Comparison of ENCODE assay signal across 18 cellular contexts in the genomic region with DNA sequence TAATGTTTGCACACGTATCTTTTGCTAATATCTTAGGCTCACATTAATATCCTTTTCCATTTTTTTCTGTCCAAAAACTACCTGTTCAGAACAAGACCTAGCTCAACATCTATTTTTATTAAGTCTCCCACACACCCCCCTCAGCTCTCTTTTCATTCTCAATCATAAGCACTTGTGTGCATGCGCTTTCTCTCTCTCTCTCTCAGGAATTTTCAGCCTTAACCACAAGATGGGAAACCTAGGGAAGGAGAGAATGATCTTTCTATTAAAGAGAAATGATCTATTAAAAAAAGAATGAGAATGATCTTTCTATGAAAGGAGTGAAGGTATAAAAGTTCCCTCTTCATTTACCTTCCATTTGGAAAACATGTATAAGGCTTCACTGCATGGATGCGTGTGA.
"Had no signal": no experiment of that assay in that cellular context is flagged by ENCODE, and none has a peak within 500 bp of the region (broad histone marks: within the 10 kb centered on the region; RNA-seq: fewer than 3 reads in every experiment).

No MANE protein-coding gene starts in this region.

- H3K27me3 Mint-ChIP-seq: central memory CD8-positive, alpha-beta T cell; naive thymus-derived CD8-positive, alpha-beta T cell had no signal

- ATAC-seq: activated naive CD4-positive, alpha-beta T cell treated with anti-CD3 and anti-CD28 coated beads, Interleukin-2, amount 50 U/mL, for 72 hours; naive thymus-derived CD8-positive, alpha-beta T cell had no signal

- H3K9me3 Mint-ChIP-seq: central memory CD8-positive, alpha-beta T cell; naive thymus-derived CD8-positive, alpha-beta T cell had no signal

- FAIRE-seq: frontal cortex, kidney had no signal

- H3K4me3 Mint-ChIP-seq: central memory CD8-positive, alpha-beta T cell had no signal

- DNase-seq: activated CD4-positive, alpha-beta T cell treated with anti-CD3 and anti-CD28 coated beads, Interleukin-2, amount 50 U/mL, for 1 hour; activated CD4-positive, CD25-positive, alpha-beta regulatory T cell treated with anti-CD3 and anti-CD28 coated beads, Interleukin-2, amount 50 U/mL, for 72 hours; activated CD8-positive, alpha-beta memory T cell treated with anti-CD3 and anti-CD28 coated beads for 24 hours; activated CD8-positive, alpha-beta memory T cell treated with anti-CD3 and anti-CD28 coated beads, Interleukin-2, amount 50 U/mL, for 48 hours; activated gamma-delta T cell treated with Interleukin-2 at 50 U/mL for 16 hours; amygdala; brain microvascular endothelial cell; cortex of kidney; kidney; left ventricle myocardium inferior; naive thymus-derived CD8-positive, alpha-beta T cell; retina; stimulated activated CD8-positive, alpha-beta memory T cell treated with anti-CD3 and anti-CD28 coated beads, Interleukin-4, amount 100 ng/mL, for 48 hours; stimulated activated naive CD4-positive, alpha-beta T cell had no signal

- H3K27ac Mint-ChIP-seq: activated naive CD4-positive, alpha-beta T cell treated with anti-CD3 and anti-CD28 coated beads, Interleukin-2, amount 50 U/mL, for 72 hours had no signal

- H3K9me3 ChIP-seq: left ventricle myocardium inferior, neutrophil had no signal

- H3K4me3 ChIP-seq: left ventricle myocardium inferior had no signal

- H3K36me3 Mint-ChIP-seq: activated naive CD4-positive, alpha-beta T cell treated with anti-CD3 and anti-CD28 coated beads, Interleukin-2, amount 50 U/mL, for 72 hours had no signal

- H3K27me3 ChIP-seq: brain microvascular endothelial cell, neutrophil had no signal

- H3K36me3 ChIP-seq: brain microvascular endothelial cell, left ventricle myocardium inferior, neutrophil had no signal
